ENCODE assay signal across 19 cellular contexts in genomic region chr22:42284643-42285181, GRCh38. TPM values are rescaled to one million over a fixed set of nuclear protein-coding genes. Genes with fewer than 3 reads are reported as not detected.
DNase-seq lines count a peak whose midpoint lies in the region; ATAC-seq and TF ChIP-seq lines count a peak whose summit lies in the region.
"Had no signal": no experiment of that assay in that cellular context is flagged by ENCODE, and none has a peak within 500 bp of the region (broad histone marks: within the 10 kb centered on the region; RNA-seq: fewer than 3 reads in every experiment).

No MANE protein-coding gene starts in this region.

- no peaks in the 10 kb centered on the region for H3K36me3 ChIP-seq in neural cell (ENCODE audit: insufficient read depth, low read length)
- H3K36me3 ChIP-seq: BE2C had no signal

- H2AFZ ChIP-seq in neural cell (ENCODE audit: low read depth, low read length), result no peak overlapping the region

- peak overlapping the region; percentile 4 for H3K27ac ChIP-seq in cingulate gyrus (ENCODE audit: low read depth, low read length)
- peak overlapping the region; percentile 99 for H3K27ac ChIP-seq in neural cell (ENCODE audit: low read length)
- H3K27ac ChIP-seq in substantia nigra (ENCODE audit: low read depth, low read length, poor library complexity, severe bottlenecking), result no peak overlapping the region

- ATAC-seq in Right ventricle myocardium superior (ENCODE audit: poor library complexity) (no peak), left cardiac atrium (no peak), GM18861 (IDR thresholded peaks at IDR 0.05; ENCODE audit: unreplicated experiment) (no peak)

- no peaks in the 10 kb centered on the region for H3K9me2 ChIP-seq in neural cell (ENCODE audit: insufficient read depth, low read length)

- peaks cover 31% of the 10 kb centered on the region for H3K79me2 ChIP-seq in neural cell (replicated peaks; ENCODE audit: insufficient read depth, low read length)

- peak overlapping the region; percentile 97 for H3K9ac ChIP-seq in neural cell (ENCODE audit: low read length)

- no peak overlapping the region for H3K4me3 ChIP-seq in neural cell (ENCODE audit: low read length)

- no peaks in the 10 kb centered on the region for H3K9me3 ChIP-seq in neural cell (ENCODE audit: low read length)
- H3K9me3 ChIP-seq: BE2C had no signal

- no peak overlapping the region for H3K4me2 ChIP-seq in neural cell (ENCODE audit: low read length)

- no peaks in the 10 kb centered on the region for H4K20me1 ChIP-seq in neural cell (ENCODE audit: insufficient read depth)

- TF ChIP-seq RAD21 in neural cell (conservative IDR thresholded peaks at IDR 0.05), result no peak

- no peaks in the 10 kb centered on the region for H3K27me3 ChIP-seq in neural cell (ENCODE audit: insufficient read depth, low read depth, low read length)
- H3K27me3 ChIP-seq: BE2C had no signal

- peak; percentile 32 for DNase-seq in Right ventricle myocardium superior
- no peak for DNase-seq in left cardiac atrium
- DNase-seq in NCI-H1436 treated with DMSO at 0.1 percent for 48 hours (lab: John Stamatoyannopoulos, UW), result no peak
- no peak for DNase-seq in substantia nigra (lab: John Stamatoyannopoulos, UW)
- no peak for DNase-seq in activated naive CD4-positive, alpha-beta T cell treated with Interleukin-2 at 50 U/mL for 16 hours
- DNase-seq: 8988T; BE2C; CD8-positive, alpha-beta memory T cell; GOT3; KG1; NCI-H187 treated with DMSO at 0.1 percent for 48 hours; NCI-H226; NCI-H524; NCI-H82; OCI-M1; SIG-M5 had no signal

- intact Hi-C loops in Right ventricle myocardium superior (cut with DNase I), result no loop called here
- intact Hi-C loops in left cardiac atrium (cut with DNase I), result no loop called here

- no peak for TF ChIP-seq EP300 in neural cell (conservative IDR thresholded peaks at IDR 0.05; ENCODE audit: poor library complexity, severe bottlenecking)

- no peak for TF ChIP-seq CTCF in neural cell (IDR thresholded peaks at IDR 0.05; ENCODE audit: poor library complexity, severe bottlenecking)

- peaks cover 12% of the 10 kb centered on the region for H3F3A ChIP-seq in neural cell (ENCODE audit: insufficient read depth, low read length, poor library complexity, severe bottlenecking)

TF ChIP-seq in neural cell, 6 proteins besides CTCF, POLR2A, EP300 and RAD21:
- no peak for TF ChIP-seq REST (IDR thresholded peaks at IDR 0.05; ENCODE audit: borderline replicate concordance)
- TF ChIP-seq SMC3 (conservative IDR thresholded peaks at IDR 0.05; ENCODE audit: poor library complexity), result no peak
- TF ChIP-seq POLR2AphosphoS5 (IDR thresholded peaks at IDR 0.05), result no peak
- no peak for TF ChIP-seq EZH2 (IDR thresholded peaks at IDR 0.05; ENCODE audit: borderline replicate concordance, insufficient read depth, low read length, poor library complexity, severe bottlenecking)
TF ChIP-seq in neural cell: peak in this region for 0.

RNA-seq across cellular contexts. Expression of gene TCF20, which starts 14.3 kb away (rescaled TPM):
- total RNA-seq in Right ventricle myocardium superior (16.3 TPM), left cardiac atrium (10 to 100 TPM; 13.9 to 18.2 TPM)
- polyA plus RNA-seq in neural cell, result 21.9 and 27.5 TPM in 2 replicates
- polyA minus RNA-seq in neural cell, result 134 and 148 TPM in 2 replicates
